In the genomic region with DNA sequence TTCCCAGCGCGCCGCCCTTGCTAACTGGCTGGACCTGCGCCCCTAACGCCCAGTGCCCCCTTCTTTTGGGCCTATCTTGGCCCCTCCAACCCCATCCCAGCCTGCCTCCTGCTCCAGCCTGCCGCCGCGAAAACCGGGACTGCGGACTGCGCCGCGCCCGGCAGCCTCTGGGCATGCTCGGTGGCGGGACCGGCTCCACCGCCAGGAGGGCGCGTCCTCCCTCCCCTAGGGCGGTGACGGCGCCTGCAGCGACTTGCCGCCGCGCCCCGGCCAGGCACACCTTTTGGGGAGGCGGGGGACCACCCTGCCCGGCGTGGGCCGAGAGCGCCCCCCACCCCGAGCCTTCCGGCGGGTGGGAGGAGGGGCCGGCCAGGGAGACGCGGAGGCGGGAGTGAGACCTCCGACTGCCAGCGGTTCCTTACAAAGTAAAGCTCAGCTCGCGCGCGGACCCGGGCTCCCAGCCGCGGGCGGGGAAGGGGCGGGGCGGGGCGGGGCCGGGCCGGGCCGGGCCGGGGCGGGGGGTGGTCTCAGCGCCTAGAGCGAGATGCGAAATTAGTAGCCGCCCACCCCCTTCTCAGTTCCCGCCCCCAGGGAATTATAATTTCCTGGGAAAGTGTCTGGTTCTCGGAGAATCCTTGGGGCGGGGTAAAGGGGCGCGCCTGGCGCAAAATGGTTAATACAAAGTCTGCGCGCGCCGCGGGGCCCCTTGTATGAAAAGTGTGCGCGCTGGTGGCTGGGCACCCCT, we compare ENCODE assay signal across 8 cellular contexts.
DNase-seq lines count a peak whose midpoint lies in the region; ATAC-seq and TF ChIP-seq lines count a peak whose summit lies in the region.

No MANE protein-coding gene starts in this region.

- H3K27me3 ChIP-seq in KMS-11 (ENCODE audit: insufficient read depth, low read depth) (no peaks in the 10 kb centered on the region), RWPE2 (ENCODE audit: insufficient read depth, poor library complexity, severe bottlenecking) (no peaks in the 10 kb centered on the region)

- H3K9ac ChIP-seq in KMS-11, result peak overlapping the region; percentile 64

- H3K79me2 ChIP-seq in KMS-11 (ENCODE audit: insufficient read depth, low read depth), result no peaks in the 10 kb centered on the region

- H3K36me3 ChIP-seq in KMS-11 (ENCODE audit: insufficient read depth) (no peaks in the 10 kb centered on the region), RWPE2 (ENCODE audit: low read depth) (peaks cover 16% of the 10 kb centered on the region)

- peak overlapping the region; percentile 74 for H3K4me2 ChIP-seq in KMS-11

- TF ChIP-seq CTCF in KMS-11 (conservative IDR thresholded peaks at IDR 0.05; ENCODE audit: low read depth, low read length), result 0 out of 2 replicates have a peak, but pooled peaks have one; percentile 25
- TF ChIP-seq CTCF in RWPE2 (IDR thresholded peaks at IDR 0.05; ENCODE audit: poor library complexity, severe bottlenecking), result peak; percentile 26

- H3K4me1 ChIP-seq in KMS-11 (ENCODE audit: low read depth, poor library complexity, severe bottlenecking), result peaks cover 3% of the 10 kb centered on the region
- peaks cover 24% of the 10 kb centered on the region for H3K4me1 ChIP-seq in RWPE2 (ENCODE audit: insufficient read depth, poor library complexity, severe bottlenecking)

- H3K27ac ChIP-seq in KMS-11 (peak overlapping the region; percentile 17), RWPE2 (ENCODE audit: poor library complexity, severe bottlenecking) (peak overlapping the region; percentile 98), cingulate gyrus (ENCODE audit: low read depth, low read length) (peak overlapping the region; percentile 91)

- DNase-seq in activated CD4-positive, alpha-beta T cell treated with anti-CD3 and anti-CD28 coated beads for 48 hours, result peak; percentile 56
- DNase-seq in activated CD4-positive, alpha-beta T cell treated with anti-CD3 and anti-CD28 coated beads, Interleukin-2, amount 50 U/mL, for 1 hour, result no peak
- DNase-seq in GOT3 (lab: John Stamatoyannopoulos, UW), result peak; percentile 69
- DNase-seq in RWPE2 (ENCODE audit: low spot score), result peak; percentile 90
- DNase-seq in kidney tubule cell (ENCODE audit: low spot score), result peak; percentile 89
- peak; percentile 24 to 28 for DNase-seq in stimulated activated CD8-positive, alpha-beta memory T cell treated with anti-CD3 and anti-CD28 coated beads, Interleukin-2, amount 100 ng/mL, for 48 hours (ENCODE audit: low read depth in 2 of 2)

- H3K4me3 ChIP-seq in KMS-11 (IDR thresholded peaks at IDR 0.05; ENCODE audit: insufficient read depth, low read depth, low read length) (no peak overlapping the region), RWPE2 (ENCODE audit: severe bottlenecking) (peak overlapping the region; percentile 75)

- ATAC-seq in RWPE2 (ENCODE audit: low read depth), result peak; percentile 37

- H4K20me1 ChIP-seq in KMS-11 (ENCODE audit: insufficient read depth), result no peaks in the 10 kb centered on the region

- H2AFZ ChIP-seq in KMS-11 (ENCODE audit: low read depth), result peak overlapping the region; percentile 97

- H3K9me3 ChIP-seq in RWPE2 (ENCODE audit: severe bottlenecking), result no peaks in the 10 kb centered on the region

Comparison
In these comparisons a context has a peak if more than half of its experiments do, and no peak if none do; other contexts are left out.
1. H3K27ac ChIP-seq: peak in every context shown above with its lines; median percentile 98 in RWPE2; 91 in cingulate gyrus; 17 in KMS-11.